In genomic region chr12:64273527-64274403, GRCh38 we compare ENCODE assay signal across 8 cellular contexts. TPM values are rescaled to one million over a fixed set of nuclear protein-coding genes. Genes with fewer than 3 reads are reported as not detected.
A peak's percentile ranks its signal among the peaks of the same experiment; 100 is the strongest.
DNase-seq lines count a peak whose midpoint lies in the region; ATAC-seq and TF ChIP-seq lines count a peak whose summit lies in the region.

No MANE protein-coding gene starts in this region.

- in situ Hi-C loops in IMR-90 (cut with MboI; ENCODE audit: low sequenced_read_pairs) = no loop called here

- no peak overlapping the region for H3K18ac ChIP-seq in IMR-90 (ENCODE audit: low read depth, low read length)

- no peaks in the 10 kb centered on the region for H3K27me3 Mint-ChIP-seq in activated CD4-positive, alpha-beta T cell treated with anti-CD3 and anti-CD28 coated beads, Interleukin-2, amount 10 ng/mL, durations not matched to agents 7 days and 5 days

- intact Hi-C loops in IMR-90 (cut with micrococcal nuclease) = loop anchor here (1.0 kb wide), 1 partner anchor 119 kb away; no protein-coding TSS in a partner anchor

- H3K36me3 ChIP-seq in IMR-90 (ENCODE audit: control insufficient read depth, insufficient read depth, low read length) = no peaks in the 10 kb centered on the region

- H4K91ac ChIP-seq in IMR-90 (ENCODE audit: insufficient read depth, low read depth, low read length) = no peak overlapping the region

- no peaks in the 10 kb centered on the region for H3K9me3 Mint-ChIP-seq in activated CD4-positive, alpha-beta T cell treated with anti-CD3 and anti-CD28 coated beads, Interleukin-2, amount 10 ng/mL, durations not matched to agents 7 days and 5 days

- H3K23ac ChIP-seq in IMR-90 (ENCODE audit: low read depth, low read length) = no peak overlapping the region

- H4K5ac ChIP-seq in IMR-90 (ENCODE audit: low read depth, low read length) = no peak overlapping the region

- no peaks in the 10 kb centered on the region; the same call in 1 of the 2 replicates for H3K9me1 ChIP-seq in IMR-90 (ENCODE audit: insufficient read depth, low read length)

- no peaks in the 10 kb centered on the region for H3K9me3 ChIP-seq in IMR-90 (ENCODE audit: control insufficient read depth, insufficient read depth, low read length)

- CTCF ChIA-PET in IMR-90 (lab: Yijun Ruan, JAX) = interaction anchor here (0.5 kb wide), 1 partner anchor 11 kb away, joined by 5 read pairs; no protein-coding TSS in a partner anchor
- CTCF ChIA-PET in activated CD4-positive, alpha-beta T cell treated with anti-CD3 and anti-CD28 coated beads, Interleukin-2, amount 10 ng/mL, durations not matched to agents 7 days and 5 days (lab: Charles Lee) = no interaction called here

- no peak overlapping the region for H3K4me3 ChIP-seq in IMR-90 (ENCODE audit: insufficient read depth, low read depth, low read length)

- no peaks in the 10 kb centered on the region for H3K4me1 Mint-ChIP-seq in activated CD4-positive, alpha-beta T cell treated with anti-CD3 and anti-CD28 coated beads, Interleukin-2, amount 10 ng/mL, durations not matched to agents 7 days and 5 days

- H3K79me1 ChIP-seq in IMR-90 (ENCODE audit: low read depth in 1 of 2, low read length in 2 of 2) = no peaks in the 10 kb centered on the region

- no peak overlapping the region for H3K4me3 Mint-ChIP-seq in activated CD4-positive, alpha-beta T cell treated with anti-CD3 and anti-CD28 coated beads, Interleukin-2, amount 10 ng/mL, durations not matched to agents 7 days and 5 days

- peak overlapping the region; percentile 34 for H2AFZ ChIP-seq in IMR-90 (replicated peaks; ENCODE audit: low read length, poor library complexity)

- TF ChIP-seq CTCF in IMR-90 (conservative IDR thresholded peaks at IDR 0.05; ENCODE audit: low read depth, low read length) = peak; percentile 16; the same call in 1 of the 2 replicates

- H2BK20ac ChIP-seq in IMR-90 (ENCODE audit: low read depth, low read length) = no peak overlapping the region

- no peak overlapping the region for H3K4me2 ChIP-seq in IMR-90 (ENCODE audit: low read depth, low read length)

- no peak overlapping the region for H3K9ac ChIP-seq in IMR-90 (ENCODE audit: low read depth, low read length)

- no peaks in the 10 kb centered on the region for H4K20me1 ChIP-seq in IMR-90 (ENCODE audit: insufficient read depth, low read length)

- H3K27me3 ChIP-seq in IMR-90 (ENCODE audit: control insufficient read depth, insufficient read depth, low read length) = peaks cover 5% of the 10 kb centered on the region; the same call in 1 of the 2 replicates

- H3K4ac ChIP-seq in IMR-90 (ENCODE audit: low read depth, low read length) = no peak overlapping the region

- H3K27ac ChIP-seq in IMR-90 (ENCODE audit: insufficient read depth, low read length) = no peak overlapping the region

- 65% methylated on average over 4 of the region's 11 CpGs; no CpG with 5 or more reads in 1 of the 2 experiments for WGBS in IMR-90 (ENCODE audit: extremely low coverage in 2 of 2, insufficient read length in 1 of 2), 2 experiments

- dilution Hi-C loops in IMR-90 (cut with HindIII; ENCODE audit: low sequenced_read_pairs, unreplicated experiment) = loop anchor here (25.0 kb wide), 1 partner anchor 436 kb away; the partner anchor contains the start of gene SRGAP1

- H3K36me3 Mint-ChIP-seq in activated CD4-positive, alpha-beta T cell treated with anti-CD3 and anti-CD28 coated beads, Interleukin-2, amount 10 ng/mL, durations not matched to agents 7 days and 5 days (ENCODE audit: low read depth) = no peaks in the 10 kb centered on the region

- DNase-seq in COLO668 (lab: John Stamatoyannopoulos, UW; ENCODE audit: unreplicated experiment) (peak; percentile 15), IMR-90 (no peak), left lobe of liver (ENCODE audit: low spot score) (no peak), cortex of kidney (lab: John Stamatoyannopoulos, UW) (no peak)
- DNase-seq in activated CD4-positive, alpha-beta T cell treated with anti-CD3 and anti-CD28 coated beads, Interleukin-2, amount 10 ng/mL, durations not matched to agents 7 days and 5 days = peak; percentile 27

- H4K8ac ChIP-seq in IMR-90 (ENCODE audit: low read depth in 2 of 2, low read length in 2 of 2) = no peak overlapping the region

- H2BK5ac ChIP-seq in IMR-90 (ENCODE audit: low read depth, low read length, poor library complexity, severe bottlenecking) = no peak overlapping the region

- POLR2A ChIA-PET in IMR-90 (lab: Charles Lee; ENCODE audit: unreplicated experiment) = no interaction called here
- POLR2A ChIA-PET in activated CD4-positive, alpha-beta T cell treated with anti-CD3 and anti-CD28 coated beads, Interleukin-2, amount 10 ng/mL, durations not matched to agents 7 days and 5 days (lab: Charles Lee) = no interaction called here

- H2AK9ac ChIP-seq in IMR-90 (replicated peaks; ENCODE audit: low read depth, low read length, poor library complexity) = no peak overlapping the region

- no peak overlapping the region for H3K27ac Mint-ChIP-seq in activated CD4-positive, alpha-beta T cell treated with anti-CD3 and anti-CD28 coated beads, Interleukin-2, amount 10 ng/mL, durations not matched to agents 7 days and 5 days

- peak; percentile 30; the same call in 1 of the 2 replicates for TF ChIP-seq RAD21 in IMR-90 (IDR thresholded peaks at IDR 0.05; ENCODE audit: low read length)

- H2BK15ac ChIP-seq in IMR-90 (ENCODE audit: low read depth, low read length) = no peak overlapping the region

- ATAC-seq in GM19043 (IDR thresholded peaks at IDR 0.05; ENCODE audit: low read depth, unreplicated experiment) (peak; percentile 68), IMR-90 (ENCODE audit: low read depth) (peak; percentile 67), left lobe of liver (peak; percentile 45), HG03095 (IDR thresholded peaks at IDR 0.05; ENCODE audit: unreplicated experiment) (no peak), GM18873 (IDR thresholded peaks at IDR 0.05; ENCODE audit: low FRiP score, unreplicated experiment) (no peak)

- H2BK120ac ChIP-seq in IMR-90 (ENCODE audit: low read depth, low read length) = no peak overlapping the region

- TF ChIP-seq POLR2A in IMR-90 (IDR thresholded peaks at IDR 0.05; ENCODE audit: low read depth, low read length) = no peak

- no peak overlapping the region for H3K14ac ChIP-seq in IMR-90 (replicated peaks; ENCODE audit: low read depth, low read length)

- H3K4me1 ChIP-seq in IMR-90 (ENCODE audit: control insufficient read depth, insufficient read depth, low read length) = no peaks in the 10 kb centered on the region

- H2AK5ac ChIP-seq in IMR-90 (ENCODE audit: low read depth, low read length) = no peak overlapping the region

- H3K56ac ChIP-seq in IMR-90 (ENCODE audit: extremely low read depth, insufficient read depth, low read length) = no peak overlapping the region

- BruUV-seq in IMR-90 (replicated peaks; lab: Mats Ljungman, UMichigan) = no TSS peak

TF ChIP-seq in IMR-90, 13 proteins besides CTCF, POLR2A, EP300 and RAD21:
- TF ChIP-seq SMC3 (IDR thresholded peaks at IDR 0.05; ENCODE audit: low read depth, low read length) (0 out of 2 replicates have a peak, but pooled peaks have one; percentile 16), CEBPB (IDR thresholded peaks at IDR 0.05; ENCODE audit: low read depth, low read length) (no peak), NFE2L2 (IDR thresholded peaks at IDR 0.05; ENCODE audit: low read depth, low read length) (no peak)

RNA-seq across cellular contexts. Expression of gene KICS2, which starts 51.7 kb away (rescaled TPM):
- 5.6 and 6.1 TPM in 2 replicates for total RNA-seq in IMR-90 (2012; rRNA removed)
- 2.3 and 2.4 TPM in 2 replicates for polyA plus RNA-seq in IMR-90 (2012; rRNA removed)
- polyA plus RNA-seq in IMR-90 (2012; cell fraction: cytosol; rRNA removed) = 1.5 and 3.0 TPM in 2 replicates
- polyA plus RNA-seq in IMR-90 (2012; cell fraction: nucleus; rRNA removed; ENCODE audit: low replicate concordance) = 1.5 and 2.2 TPM in 2 replicates
- total RNA-seq in activated CD4-positive, alpha-beta T cell treated with anti-CD3 and anti-CD28 coated beads, Interleukin-2, amount 10 ng/mL, durations not matched to agents 7 days and 5 days = 1 to 10 TPM; 8.4 to 8.7 TPM
- 6.9 TPM for total RNA-seq in left lobe of liver

Comparison
In these comparisons a context has a peak if more than half of its experiments do, and no peak if none do; other contexts are left out.
1. DNase-seq: peak in COLO668 (single experiment) and activated CD4-positive, alpha-beta T cell treated with anti-CD3 and anti-CD28 coated beads, Interleukin-2, amount 10 ng/mL, durations not matched to agents 7 days and 5 days (single experiment); none in IMR-90 (single experiment), left lobe of liver (single experiment) and cortex of kidney (single experiment).
2. ATAC-seq: peak in GM19043 (single experiment), IMR-90 (single experiment) and left lobe of liver (single experiment); none in HG03095 (single experiment) and GM18873 (single experiment).